In genomic region chr2:60530660-60531276, GRCh38 we compare ENCODE assay signal across 9 cellular contexts. TPM values are rescaled to one million over a fixed set of nuclear protein-coding genes. Genes with fewer than 3 reads are reported as not detected.
A peak's percentile ranks its signal among the peaks of the same experiment; 100 is the strongest.
DNase-seq lines count a peak whose midpoint lies in the region; ATAC-seq and TF ChIP-seq lines count a peak whose summit lies in the region.
"Had no signal": no experiment of that assay in that cellular context is flagged by ENCODE, and none has a peak within 500 bp of the region (broad histone marks: within the 10 kb centered on the region; RNA-seq: fewer than 3 reads in every experiment).

No MANE protein-coding gene starts in this region.

- no peaks in the 10 kb centered on the region for H3K36me3 Mint-ChIP-seq in naive thymus-derived CD8-positive, alpha-beta T cell

- DNase-seq in BE2C (peak; percentile 86), OCI-LY7 (ENCODE audit: low spot score) (peak; percentile 45), left ventricle myocardium superior (peak; percentile 79)
- DNase-seq in naive thymus-derived CD8-positive, alpha-beta T cell, result no peak
- no peak for DNase-seq in activated naive CD4-positive, alpha-beta T cell treated with anti-CD3 and anti-CD28 coated beads, Interleukin-2, amount 50 U/mL, for 16 hours

- H3K36me3 ChIP-seq in BE2C, result no peaks in the 10 kb centered on the region
- H3K36me3 ChIP-seq in HUES64 (ENCODE audit: insufficient read depth, low read length), result peaks cover 12% of the 10 kb centered on the region; the same call in 1 of the 2 replicates
- H3K36me3 ChIP-seq in OCI-LY7 (ENCODE audit: insufficient read depth, low read length), result peaks cover 86% of the 10 kb centered on the region

- peaks cover 7 to 59% (median 20%) of the 10 kb centered on the region in 5 donors for H3K27me3 Mint-ChIP-seq in naive thymus-derived CD8-positive, alpha-beta T cell

- no TSS peak for BruUV-seq in OCI-LY7 (replicated peaks; lab: Mats Ljungman, UMichigan)

- peak overlapping the region in 1 of 10 donors; percentile 43 for H3K4me3 Mint-ChIP-seq in naive thymus-derived CD8-positive, alpha-beta T cell

- no peaks in the 10 kb centered on the region for H3K9me2 ChIP-seq in OCI-LY7 (ENCODE audit: insufficient read depth, low read length)

- H3K9me3 Mint-ChIP-seq in naive thymus-derived CD8-positive, alpha-beta T cell, result no peaks in the 10 kb centered on the region

- H3K4me3 ChIP-seq in BE2C (ENCODE audit: low read depth, low read length) (peak overlapping the region; percentile 25), HUES64 (ENCODE audit: low read length) (peak overlapping the region; percentile 15; the same call in 1 of the 2 replicates), OCI-LY7 (ENCODE audit: low read depth, low read length, poor library complexity, severe bottlenecking) (peak overlapping the region; percentile 12)

- H3K9ac ChIP-seq in HUES64 (ENCODE audit: low read depth, low read length), result no peak overlapping the region
- H3K9ac ChIP-seq: parathyroid adenoma had no signal

- ATAC-seq in GM21381 (IDR thresholded peaks at IDR 0.05; ENCODE audit: unreplicated experiment) (peak; percentile 67), left ventricle myocardium superior (peak; percentile 78), HG03520 (IDR thresholded peaks at IDR 0.05; ENCODE audit: unreplicated experiment) (no peak)
- no peak for ATAC-seq in naive thymus-derived CD8-positive, alpha-beta T cell

- H3K4me2 ChIP-seq in OCI-LY7 (ENCODE audit: low read length), result peak overlapping the region; percentile 50

- H3K27me3 ChIP-seq in BE2C (no peaks in the 10 kb centered on the region), HUES64 (ENCODE audit: insufficient read depth, low read length) (no peaks in the 10 kb centered on the region)

- peaks cover 100% of the 10 kb centered on the region for H3K79me2 ChIP-seq in OCI-LY7 (ENCODE audit: insufficient read depth, low read depth, low read length)
- H3K79me2 ChIP-seq: parathyroid adenoma had no signal

- peaks cover 53% of the 10 kb centered on the region for H4K20me1 ChIP-seq in OCI-LY7 (ENCODE audit: insufficient read depth, low read length)

- H2AFZ ChIP-seq in OCI-LY7 (ENCODE audit: low read length), result no peak overlapping the region

- H3K27ac ChIP-seq in HUES64 (ENCODE audit: low read depth, low read length) (no peak overlapping the region), OCI-LY7 (ENCODE audit: low read depth, low read length, poor library complexity, severe bottlenecking) (peak overlapping the region; percentile 7)
- H3K27ac ChIP-seq: parathyroid adenoma had no signal

- TF ChIP-seq CTCF in BE2C (IDR thresholded peaks at IDR 0.05; ENCODE audit: low read depth, low read length) (no peak), OCI-LY7 (conservative IDR thresholded peaks at IDR 0.05; ENCODE audit: low read length) (no peak)

- peaks cover 0 to 84% (median 6%) of the 10 kb centered on the region in 4 donors for H3K4me1 Mint-ChIP-seq in naive thymus-derived CD8-positive, alpha-beta T cell

- intact Hi-C loops in OCI-LY7 (cut with micrococcal nuclease; ENCODE audit: unreplicated experiment) (loop anchor here (5.0 kb wide), 1 partner anchor 93 kb away; no protein-coding TSS in a partner anchor), left ventricle myocardium superior (cut with micrococcal nuclease) (no loop called here)

- H3K27ac Mint-ChIP-seq in naive thymus-derived CD8-positive, alpha-beta T cell, result peak overlapping the region in 2 of 10 donors; percentile 62 to 68

- H3K9me3 ChIP-seq in BE2C, result no peaks in the 10 kb centered on the region
- H3K9me3 ChIP-seq in HUES64 (ENCODE audit: insufficient read depth, low read depth, low read length), result no peaks in the 10 kb centered on the region
- H3K9me3 ChIP-seq in OCI-LY7 (ENCODE audit: low read length), result no peaks in the 10 kb centered on the region

- WGBS in HUES64, result 45% methylated on average over 12 of the region's 12 CpGs

- CTCF ChIA-PET in OCI-LY7 (lab: Charles Lee; ENCODE audit: unreplicated experiment), result interaction anchor here (0.5 kb wide), 1 partner anchor 1356 kb away, joined by 4 read pairs; no protein-coding TSS in a partner anchor

- peaks cover 13% of the 10 kb centered on the region for H3K4me1 ChIP-seq in BE2C
- H3K4me1 ChIP-seq in HUES64 (ENCODE audit: insufficient read depth, low read length), result peaks cover 68% of the 10 kb centered on the region
- H3K4me1 ChIP-seq in OCI-LY7 (ENCODE audit: insufficient read depth, low read length, poor library complexity, severe bottlenecking), result peaks cover 74% of the 10 kb centered on the region
- H3K4me1 ChIP-seq: parathyroid adenoma had no signal

- POLR2A ChIA-PET in OCI-LY7 (lab: Charles Lee), result interaction anchor here (0.6 to 1.2 kb wide), 5 partner anchors 12 to 1341 kb away, joined by 3 to 4 read pairs (median 3); no protein-coding TSS in a partner anchor
- POLR2A ChIA-PET in naive thymus-derived CD8-positive, alpha-beta T cell (lab: Charles Lee), result no interaction called here

RNA-seq across cellular contexts. Expression of gene BCL11A, which starts 22.7 kb away (rescaled TPM):
- polyA plus RNA-seq in BE2C (2012; ENCODE audit: insufficient read depth, insufficient read length, low read depth), result 6.5 TPM
- 26.0 TPM for polyA plus RNA-seq in HUES64 (2013, experiment 1 of 2)
- 23.2 TPM for polyA plus RNA-seq in HUES64 (2013, experiment 2 of 2)
- 54.9 and 64.3 TPM in 2 replicates for total RNA-seq in OCI-LY7 (2014; rRNA removed; shearing (Covaris generic))
- total RNA-seq in OCI-LY7 (2022) (163 and 167 TPM in 2 replicates), left ventricle myocardium superior (31.2 TPM)
- total RNA-seq in naive thymus-derived CD8-positive, alpha-beta T cell, result 10 to 100 TPM; 10.1 to 11.6 TPM
- 1 to 10 TPM in 2 of 3 donors, under 1 TPM in 1; 0.64 to 1.4 (median 1.3) TPM for polyA plus RNA-seq in naive thymus-derived CD8-positive, alpha-beta T cell

Comparison
In these comparisons a context has a peak if more than half of its experiments do, and no peak if none do; other contexts are left out.
1. DNase-seq: peak in BE2C (single experiment), OCI-LY7 (single experiment) and left ventricle myocardium superior (single experiment); none in naive thymus-derived CD8-positive, alpha-beta T cell (0 of 10) and activated naive CD4-positive, alpha-beta T cell treated with anti-CD3 and anti-CD28 coated beads, Interleukin-2, amount 50 U/mL, for 16 hours (single experiment).
2. ATAC-seq: peak in GM21381 (single experiment) and left ventricle myocardium superior (single experiment); none in HG03520 (single experiment) and naive thymus-derived CD8-positive, alpha-beta T cell (0 of 2).
3. Peak in every context shown above with its lines, with median percentiles within 50 percentile points of each other: H3K4me3 ChIP-seq.